ENCODE assay signal across 1 cellular context in the genomic region with DNA sequence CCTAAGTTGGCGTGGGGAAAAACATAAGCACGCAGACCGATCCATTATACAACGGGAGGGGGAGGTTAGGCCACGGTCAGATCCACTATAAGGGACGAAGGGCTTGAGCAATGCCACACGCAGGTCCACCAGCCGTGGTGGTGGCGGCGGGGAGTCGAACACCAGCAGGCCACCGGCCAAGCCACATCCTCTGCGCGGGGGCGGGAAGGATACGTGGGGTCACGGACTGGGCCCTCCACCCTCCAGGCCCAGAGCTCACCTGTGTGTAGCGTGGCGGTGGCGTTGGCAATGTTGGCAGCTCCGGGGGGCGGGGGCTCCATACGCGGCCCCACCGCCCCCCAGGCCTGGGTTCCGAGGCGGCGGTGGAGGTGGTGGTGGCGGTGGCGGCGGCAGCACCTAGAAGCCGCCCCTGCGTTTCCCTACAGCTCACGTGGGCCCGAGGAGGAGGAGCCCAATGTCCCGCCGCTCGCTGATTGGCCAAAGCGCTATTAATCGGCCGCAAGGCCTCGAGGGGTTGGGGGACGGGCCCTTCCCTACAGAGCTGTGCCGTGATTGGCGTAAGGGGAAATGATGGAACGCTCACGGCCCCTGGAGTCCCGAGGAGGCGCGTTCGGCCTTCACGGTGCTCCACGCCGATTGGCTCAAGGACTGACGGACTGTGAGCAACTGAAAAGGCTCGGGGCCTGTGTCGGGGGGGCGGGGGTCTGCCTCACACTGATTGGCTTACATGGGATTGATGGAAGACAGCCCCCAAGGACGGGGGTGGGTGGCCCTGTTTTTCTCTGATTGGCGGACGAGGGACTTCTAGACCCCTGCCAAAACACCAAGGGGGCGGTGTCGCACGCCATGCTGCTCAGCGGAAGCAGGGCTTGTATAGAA.
TF ChIP-seq lines count a peak whose summit lies in the region.

A gene with protein sequence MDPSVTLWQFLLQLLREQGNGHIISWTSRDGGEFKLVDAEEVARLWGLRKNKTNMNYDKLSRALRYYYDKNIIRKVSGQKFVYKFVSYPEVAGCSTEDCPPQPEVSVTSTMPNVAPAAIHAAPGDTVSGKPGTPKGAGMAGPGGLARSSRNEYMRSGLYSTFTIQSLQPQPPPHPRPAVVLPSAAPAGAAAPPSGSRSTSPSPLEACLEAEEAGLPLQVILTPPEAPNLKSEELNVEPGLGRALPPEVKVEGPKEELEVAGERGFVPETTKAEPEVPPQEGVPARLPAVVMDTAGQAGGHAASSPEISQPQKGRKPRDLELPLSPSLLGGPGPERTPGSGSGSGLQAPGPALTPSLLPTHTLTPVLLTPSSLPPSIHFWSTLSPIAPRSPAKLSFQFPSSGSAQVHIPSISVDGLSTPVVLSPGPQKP (minus strand): TSS at position 400 of the 879 bp plus-strand sequence. CDS start 9,122 bp downstream, outside the sequence.

TF ChIP-seq in SK-N-SH, 30 proteins besides CTCF, POLR2A, EP300 and RAD21 (continued from another document):
- TF ChIP-seq REST (IDR thresholded peaks at IDR 0.05; ENCODE audit: low read depth, low read length), result no peak
- TF ChIP-seq, protein P1, sequence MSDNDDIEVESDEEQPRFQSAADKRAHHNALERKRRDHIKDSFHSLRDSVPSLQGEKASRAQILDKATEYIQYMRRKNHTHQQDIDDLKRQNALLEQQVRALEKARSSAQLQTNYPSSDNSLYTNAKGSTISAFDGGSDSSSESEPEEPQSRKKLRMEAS (IDR thresholded peaks at IDR 0.05; ENCODE audit: low read depth), result peak; percentile 56; the same call in 1 of the 2 replicates
- TF ChIP-seq TAF1 (IDR thresholded peaks at IDR 0.05; ENCODE audit: borderline replicate concordance, low read depth, low read length), result no peak
- TF ChIP-seq NFIC (IDR thresholded peaks at IDR 0.05; ENCODE audit: borderline replicate concordance), result no peak
- TF ChIP-seq TCF12 (IDR thresholded peaks at IDR 0.05), result no peak
- no peak; the same call in 1 of the 2 replicates for TF ChIP-seq ELF1 (IDR thresholded peaks at IDR 0.05)
- no peak for TF ChIP-seq NRF1 (IDR thresholded peaks at IDR 0.05; ENCODE audit: low read depth, low read length)
- 0 out of 2 replicates have a peak, but pooled peaks have one; percentile 28 for TF ChIP-seq POLR2AphosphoS5 (IDR thresholded peaks at IDR 0.05; ENCODE audit: low read depth, low read length)
- no peak for TF ChIP-seq FOXM1 (IDR thresholded peaks at IDR 0.05; ENCODE audit: low read depth)
- TF ChIP-seq, protein P2, sequence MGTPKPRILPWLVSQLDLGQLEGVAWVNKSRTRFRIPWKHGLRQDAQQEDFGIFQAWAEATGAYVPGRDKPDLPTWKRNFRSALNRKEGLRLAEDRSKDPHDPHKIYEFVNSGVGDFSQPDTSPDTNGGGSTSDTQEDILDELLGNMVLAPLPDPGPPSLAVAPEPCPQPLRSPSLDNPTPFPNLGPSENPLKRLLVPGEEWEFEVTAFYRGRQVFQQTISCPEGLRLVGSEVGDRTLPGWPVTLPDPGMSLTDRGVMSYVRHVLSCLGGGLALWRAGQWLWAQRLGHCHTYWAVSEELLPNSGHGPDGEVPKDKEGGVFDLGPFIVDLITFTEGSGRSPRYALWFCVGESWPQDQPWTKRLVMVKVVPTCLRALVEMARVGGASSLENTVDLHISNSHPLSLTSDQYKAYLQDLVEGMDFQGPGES (IDR thresholded peaks at IDR 0.05; ENCODE audit: low read depth, low read length), result peak; percentile 32
- 0 out of 2 replicates have a peak, but pooled peaks have one; percentile 12 for TF ChIP-seq SIN3A (IDR thresholded peaks at IDR 0.05; ENCODE audit: borderline replicate concordance, low read depth, low read length)
- TF ChIP-seq MEF2A (IDR thresholded peaks at IDR 0.05; ENCODE audit: borderline replicate concordance, low read depth), result no peak
- peak; percentile 87 for TF ChIP-seq MXI1 (IDR thresholded peaks at IDR 0.05; ENCODE audit: low read depth, low read length)
- no peak for TF ChIP-seq GABPA (IDR thresholded peaks at IDR 0.05; ENCODE audit: low read depth)
- no peak for TF ChIP-seq EZH2phosphoT487 (IDR thresholded peaks at IDR 0.05; ENCODE audit: borderline replicate concordance, low read depth)
- TF ChIP-seq RCOR1 (IDR thresholded peaks at IDR 0.05; ENCODE audit: low read length), result no peak
- peak; percentile 64 for TF ChIP-seq CHD2 (IDR thresholded peaks at IDR 0.05; ENCODE audit: low read length, partially characterized antibody)
